Comparison of ENCODE assay signal across 29 cellular contexts in the genomic region with DNA sequence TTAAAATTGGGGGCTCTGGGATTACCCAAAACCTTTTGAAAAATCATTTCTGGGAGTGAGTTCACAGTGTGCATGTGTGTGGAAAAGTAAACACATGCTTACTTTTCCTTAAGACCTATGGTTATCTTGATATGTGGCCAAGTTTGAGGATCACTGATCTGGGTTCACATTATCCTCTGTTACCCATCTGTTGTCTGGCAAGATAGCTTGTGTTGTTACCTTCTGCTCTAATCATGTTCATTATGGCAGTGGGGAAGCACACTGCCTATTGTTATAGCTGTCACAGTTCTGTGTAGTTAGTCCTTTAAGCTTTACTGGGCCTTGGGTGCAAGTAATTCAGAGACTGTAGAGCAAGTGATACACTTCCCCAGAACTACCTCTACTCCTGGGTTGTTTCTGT. TPM values are rescaled to one million over a fixed set of nuclear protein-coding genes. Genes with fewer than 3 reads are reported as not detected.
A peak's percentile ranks its signal among the peaks of the same experiment; 100 is the strongest.
DNase-seq lines count a peak whose midpoint lies in the region; ATAC-seq, FAIRE-seq and TF ChIP-seq lines count a peak whose summit lies in the region.
"Had no signal": no experiment of that assay in that cellular context is flagged by ENCODE, and none has a peak within 500 bp of the region (broad histone marks: within the 10 kb centered on the region; RNA-seq: fewer than 3 reads in every experiment).

No MANE protein-coding gene starts in this region.

- no peak for TF ChIP-seq CTCF in pancreas (IDR thresholded peaks at IDR 0.05)

- H3K4me3 ChIP-seq in pancreas = no peak overlapping the region
- H3K4me3 ChIP-seq: PC-9, SJCRH30 had no signal

- FAIRE-seq in pancreas (lab: Jason Lieb, UNC) = no peak
- FAIRE-seq: GM19239, H54 had no signal

- ATAC-seq in pancreas (no peak), GM21786 (IDR thresholded peaks at IDR 0.05; ENCODE audit: unreplicated experiment) (no peak)
- ATAC-seq: Right ventricle myocardium inferior, SK-N-SH treated with all-trans-retinoic acid at 6 μM for 48 hours had no signal

- H3K9me3 ChIP-seq in pancreas = no peaks in the 10 kb centered on the region
- H3K9me3 ChIP-seq: BE2C, SJCRH30 had no signal

- intact Hi-C loops in pancreas (cut with DNase I) = no loop called here

- DNase-seq in NCI-H1694 (lab: John Stamatoyannopoulos, UW) (peak; percentile 6), NCI-H1694 treated with DMSO at 0.1 percent for 48 hours (lab: John Stamatoyannopoulos, UW) (no peak), NCI-H524 (lab: John Stamatoyannopoulos, UW) (peak; percentile 45 to 85), cerebellar cortex (ENCODE audit: low spot score) (peak; percentile 89), NCI-H2029 treated with DMSO at 0.1 percent for 48 hours (lab: John Stamatoyannopoulos, UW) (no peak), pancreas (no peak)
- DNase-seq: 8988T; ACHN; BE2C; Calu3; CD8-positive, alpha-beta memory T cell; DMS79; EL; GF-D8; Karpas-422; NCI-H1092; NCI-H1417 treated with DMSO at 0.1 percent for 48 hours; NCI-H187 treated with DMSO at 0.1 percent for 48 hours; NCI-H2107; NCI-H2227 treated with DMSO at 0.1 percent for 48 hours; NCI-H510A; NCI-H774; PC-9; SJCRH30 had no signal

- peaks cover 0 to 12% (median 8%) of the 10 kb centered on the region in 3 donors for H3K4me1 ChIP-seq in pancreas
- H3K4me1 ChIP-seq: BE2C had no signal

- H3K27me3 ChIP-seq in pancreas = no peaks in the 10 kb centered on the region
- H3K27me3 ChIP-seq: BE2C, SJCRH30 had no signal

- no peak overlapping the region for H3K27ac ChIP-seq in pancreas
- H3K27ac ChIP-seq: PC-9, SJCRH30 had no signal

- peaks cover 0 to 5% (median 0%) of the 10 kb centered on the region in 3 donors for H3K36me3 ChIP-seq in pancreas
- H3K36me3 ChIP-seq: BE2C, SJCRH30 had no signal

RNA-seq across cellular contexts. Expression of gene CTBS, which starts 5.0 kb away (rescaled TPM):
- 10 to 100 TPM in 5 of 6 donors, 1 to 10 TPM in 1; 8.0 to 15.1 (median 12.8) TPM for total RNA-seq in pancreas
- 10 to 100 TPM in 1 of 2 donors, 1 to 10 TPM in 1; 3.9 to 14.6 TPM for polyA plus RNA-seq in pancreas

Comparison
In these comparisons a context has a peak if more than half of its experiments do, and no peak if none do; other contexts are left out.
1. DNase-seq: peak in NCI-H1694 (single experiment), NCI-H524 (2 of 2) and cerebellar cortex (single experiment); none in NCI-H1694 treated with DMSO at 0.1 percent for 48 hours (single experiment), NCI-H2029 treated with DMSO at 0.1 percent for 48 hours (single experiment) and pancreas (0 of 6).